ENCODE assay signal across 8 cellular contexts in the genomic region with DNA sequence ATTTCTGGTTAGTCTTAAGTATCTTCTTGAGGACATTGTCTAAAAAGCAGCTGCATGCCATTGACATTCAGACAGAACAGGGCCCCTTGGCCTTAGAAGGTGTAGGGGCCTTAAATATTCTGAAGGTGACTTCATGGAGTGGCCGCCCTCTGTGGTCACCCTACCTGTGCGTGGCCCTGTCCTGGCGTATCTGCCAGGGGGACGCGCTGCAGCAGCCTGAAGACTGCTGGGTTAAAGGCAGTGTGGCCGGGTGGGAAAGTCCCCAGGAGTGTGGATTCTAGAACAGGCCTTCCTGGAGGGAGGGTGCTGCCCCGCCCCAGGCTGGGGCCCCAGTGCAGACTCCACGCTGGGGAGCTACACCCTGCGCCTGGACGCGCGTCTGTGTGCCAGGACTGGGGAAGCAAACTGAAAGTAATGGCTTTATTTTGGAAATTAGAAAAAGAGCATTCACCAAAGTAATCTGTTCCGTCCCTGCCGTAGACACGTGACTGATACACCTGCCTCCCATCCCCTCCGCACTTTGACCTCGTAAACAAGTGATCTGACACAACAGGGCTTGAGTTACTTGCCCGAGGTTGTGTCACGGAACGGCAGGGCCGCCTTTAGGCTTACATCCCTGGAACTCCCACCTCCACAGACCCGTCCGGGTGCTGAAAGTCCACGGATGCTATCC.
DNase-seq lines count a peak whose midpoint lies in the region; TF ChIP-seq lines count a peak whose summit lies in the region.

No MANE protein-coding gene starts in this region.

- TF ChIP-seq CTCF in GM12864 (IDR thresholded peaks at IDR 0.05; ENCODE audit: low read depth, low read length, missing control alignments) (no peak), Loucy (conservative IDR thresholded peaks at IDR 0.05; ENCODE audit: low read length) (no peak)

- peaks cover 65% of the 10 kb centered on the region for H3K79me2 ChIP-seq in Loucy (ENCODE audit: insufficient read depth, low read length)

- H3K9me2 ChIP-seq in Loucy (replicated peaks; ENCODE audit: low read depth, low read length): no peaks in the 10 kb centered on the region

- H3K4me1 ChIP-seq in Loucy (ENCODE audit: insufficient read depth, low read length, poor library complexity, severe bottlenecking): peaks cover 55% of the 10 kb centered on the region
- peaks cover 14% of the 10 kb centered on the region for H3K4me1 ChIP-seq in iPS-18a (ENCODE audit: control insufficient read depth, low read depth, low read length)

- H3K27ac ChIP-seq in iPS-18a (ENCODE audit: low read length): no peak overlapping the region

- H3K4me3 ChIP-seq in GM12864 (ENCODE audit: low read depth, low read length): peak overlapping the region; percentile 80
- H3K4me3 ChIP-seq in Loucy (ENCODE audit: low read length, poor library complexity, severe bottlenecking): peak overlapping the region; percentile 92
- H3K4me3 ChIP-seq in iPS-18a (ENCODE audit: low read length): peak overlapping the region; percentile 45

- H2AFZ ChIP-seq in Loucy (ENCODE audit: low read length): no peak overlapping the region

- no peak for DNase-seq in GM12864 (ENCODE audit: low read depth)
- DNase-seq in activated naive CD4-positive, alpha-beta T cell treated with anti-CD3 and anti-CD28 coated beads, Interleukin-2, amount 50 U/mL, for 16 hours: peak; percentile 34
- peak; percentile 54 for DNase-seq in stimulated activated CD4-positive, alpha-beta T cell treated with anti-CD3 and anti-CD28 coated beads, Interleukin-1b, Interleukin-23, amount 100 ng/mL, for 48 hours
- DNase-seq in NCI-H1694 (lab: John Stamatoyannopoulos, UW): no peak
- no peak for DNase-seq in NCI-H187 treated with DMSO at 0.1 percent for 48 hours (lab: John Stamatoyannopoulos, UW)
- DNase-seq in AG20443 (ENCODE audit: low spot score): no peak

- H3K9me3 ChIP-seq in Loucy (ENCODE audit: insufficient read depth, low read depth, low read length): no peaks in the 10 kb centered on the region
- no peaks in the 10 kb centered on the region for H3K9me3 ChIP-seq in iPS-18a (ENCODE audit: control insufficient read depth, low read depth, low read length)

- H3K27me3 ChIP-seq in Loucy (ENCODE audit: insufficient read depth, low read length, poor library complexity, severe bottlenecking): no peaks in the 10 kb centered on the region
- H3K27me3 ChIP-seq in iPS-18a (ENCODE audit: control insufficient read depth, insufficient read depth, low read length): peaks cover 36% of the 10 kb centered on the region

- peaks cover 25% of the 10 kb centered on the region for H4K20me1 ChIP-seq in Loucy (ENCODE audit: insufficient read depth, low read length, poor library complexity, severe bottlenecking)

- H3K9ac ChIP-seq in Loucy (ENCODE audit: low read depth, low read length, poor library complexity, severe bottlenecking): peak overlapping the region; percentile 88
- no peak overlapping the region for H3K9ac ChIP-seq in iPS-18a (ENCODE audit: low read length)

- no peaks in the 10 kb centered on the region for H3K36me3 ChIP-seq in Loucy (ENCODE audit: insufficient read depth, low read length)
- H3K36me3 ChIP-seq in iPS-18a (ENCODE audit: control insufficient read depth, low read depth, low read length): no peaks in the 10 kb centered on the region

- no peaks in the 10 kb centered on the region for H3F3A ChIP-seq in Loucy (ENCODE audit: low read depth)

- H3K4me2 ChIP-seq in Loucy (ENCODE audit: low read depth, low read length, poor library complexity, severe bottlenecking): peak overlapping the region; percentile 66

Comparison
In these comparisons a context has a peak if more than half of its experiments do, and no peak if none do; other contexts are left out.
1. DNase-seq: peak in activated naive CD4-positive, alpha-beta T cell treated with anti-CD3 and anti-CD28 coated beads, Interleukin-2, amount 50 U/mL, for 16 hours (single experiment) and stimulated activated CD4-positive, alpha-beta T cell treated with anti-CD3 and anti-CD28 coated beads, Interleukin-1b, Interleukin-23, amount 100 ng/mL, for 48 hours (single experiment); none in GM12864 (single experiment), NCI-H1694 (single experiment), NCI-H187 treated with DMSO at 0.1 percent for 48 hours (single experiment) and AG20443 (single experiment).
2. Peak in every context shown above with its lines, with median percentiles within 50 percentile points of each other: H3K4me3 ChIP-seq.